Comparison of ENCODE assay signal across 21 cellular contexts in genomic region chr6:170111816-170112582, GRCh38.
DNase-seq lines count a peak whose midpoint lies in the region; FAIRE-seq and TF ChIP-seq lines count a peak whose summit lies in the region.
"Had no signal": no experiment of that assay in that cellular context is flagged by ENCODE, and none has a peak within 500 bp of the region (broad histone marks: within the 10 kb centered on the region; RNA-seq: fewer than 3 reads in every experiment).

No MANE protein-coding gene starts in this region.

- intact Hi-C loops in kidney (cut with DNase I): no loop called here
- intact Hi-C loops in sigmoid colon (cut with DNase I): no loop called here
- intact Hi-C loops in CD4-positive, alpha-beta memory T cell (cut with micrococcal nuclease): no loop called here

- H3K4me3 Mint-ChIP-seq in CD4-positive, alpha-beta memory T cell: no peak overlapping the region
- H3K4me3 Mint-ChIP-seq: activated T-cell treated with anti-CD3 and anti-CD28 coated beads, Interleukin-2, amount 50 U/mL, for 72 hours had no signal

- no peaks in the 10 kb centered on the region for H3K27me3 ChIP-seq in sigmoid colon
- H3K27me3 ChIP-seq in CD4-positive, alpha-beta memory T cell (ENCODE audit: insufficient read depth, low read length): no peaks in the 10 kb centered on the region
- H3K27me3 ChIP-seq: body of pancreas had no signal

- H3K36me3 ChIP-seq in kidney (ENCODE audit: control insufficient read depth in 1 of 2, insufficient read depth in 2 of 2, low read length in 2 of 2) (no peaks in the 10 kb centered on the region), sigmoid colon (no peaks in the 10 kb centered on the region)
- no peaks in the 10 kb centered on the region for H3K36me3 ChIP-seq in CD4-positive, alpha-beta memory T cell (ENCODE audit: insufficient read depth, low read length)

- no peak overlapping the region for H3K27ac Mint-ChIP-seq in CD4-positive, alpha-beta memory T cell
- H3K27ac Mint-ChIP-seq: activated T-cell treated with anti-CD3 and anti-CD28 coated beads, Interleukin-2, amount 50 U/mL, for 72 hours had no signal

- no peak for FAIRE-seq in kidney (lab: Jason Lieb, UNC)
- FAIRE-seq: colon, GM12878 had no signal

- H3K4me3 ChIP-seq in kidney (ENCODE audit: low read length in 2 of 2): no peak overlapping the region
- H3K4me3 ChIP-seq in sigmoid colon: no peak overlapping the region
- H3K4me3 ChIP-seq in CD4-positive, alpha-beta memory T cell (ENCODE audit: low read length in 2 of 2): no peak overlapping the region
- H3K4me3 ChIP-seq: body of pancreas, GM12878 had no signal

- CTCF ChIA-PET in CD4-positive, alpha-beta memory T cell (lab: Charles Lee; ENCODE audit: partially characterized antibody): no interaction called here

- no peak overlapping the region for H3K9ac ChIP-seq in kidney (ENCODE audit: low read length in 2 of 2)

- no peaks in the 10 kb centered on the region for H3K36me3 Mint-ChIP-seq in CD4-positive, alpha-beta memory T cell

- TF ChIP-seq CTCF in kidney (IDR thresholded peaks at IDR 0.05; ENCODE audit: borderline replicate concordance, extremely low read depth, insufficient read depth) (no peak), sigmoid colon (IDR thresholded peaks at IDR 0.05) (no peak), GM10266 (IDR thresholded peaks at IDR 0.05; ENCODE audit: control insufficient read depth, insufficient read depth, low read depth, missing control alignments) (no peak), GM20000 (IDR thresholded peaks at IDR 0.05; ENCODE audit: extremely low read depth, missing control alignments) (no peak)

- TF ChIP-seq EP300 in sigmoid colon (IDR thresholded peaks at IDR 0.05): no peak

- H3K9me3 ChIP-seq in kidney (ENCODE audit: control insufficient read depth in 1 of 2, low read length in 2 of 2) (no peaks in the 10 kb centered on the region), sigmoid colon (no peaks in the 10 kb centered on the region)
- no peaks in the 10 kb centered on the region for H3K9me3 ChIP-seq in CD4-positive, alpha-beta memory T cell (ENCODE audit: control insufficient read depth in 1 of 2, low read length in 2 of 2)
- H3K9me3 ChIP-seq: body of pancreas had no signal

- 79 to 84% methylated on average over 19 of the region's 19 CpGs for WGBS in sigmoid colon, 2 donors

- POLR2A ChIA-PET in CD4-positive, alpha-beta memory T cell (lab: Charles Lee; ENCODE audit: partially characterized antibody): no interaction called here

- DNase-seq in activated CD4-positive, CD25-positive, alpha-beta regulatory T cell treated with anti-CD3 and anti-CD28 coated beads, Interleukin-2, amount 50 U/mL, for 72 hours: peak; percentile 13
- DNase-seq in activated CD4-positive, CD25-positive, alpha-beta regulatory T cell (lab: John Stamatoyannopoulos, UW): no peak
- DNase-seq in NCI-H2029 (lab: John Stamatoyannopoulos, UW): peak; percentile 21
- DNase-seq in kidney: peak; percentile 68
- DNase-seq in sigmoid colon: peak; percentile 49
- no peak for DNase-seq in GM10266 (ENCODE audit: extremely low spot score)
- DNase-seq in GM20000 (ENCODE audit: low spot score): no peak
- DNase-seq in CD4-positive, alpha-beta memory T cell: no peak
- DNase-seq: activated CD4-positive, alpha-beta T cell treated with anti-CD3 and anti-CD28 coated beads, Interleukin-2, amount 50 U/mL, for 48 hours; activated T-cell treated with anti-CD3 and anti-CD28 coated beads, Interleukin-2, amount 50 U/mL, for 72 hours; DMS 273 treated with DMSO at 0.1 percent for 48 hours; GOT3; IMR-90; NCI-H1436; NCI-H2227 treated with DMSO at 0.1 percent for 48 hours; substantia nigra had no signal

- no peak for TF ChIP-seq POLR2A in sigmoid colon (IDR thresholded peaks at IDR 0.05)

- no peak overlapping the region for H3K27ac ChIP-seq in kidney (ENCODE audit: low read depth in 2 of 2, low read length in 2 of 2)
- no peak overlapping the region for H3K27ac ChIP-seq in sigmoid colon
- no peak overlapping the region for H3K27ac ChIP-seq in CD4-positive, alpha-beta memory T cell (ENCODE audit: low read depth, low read length)
- H3K27ac ChIP-seq: body of pancreas, C4-2B, VCaP had no signal

- H3K4me1 ChIP-seq in kidney (ENCODE audit: control insufficient read depth in 1 of 2, insufficient read depth in 1 of 2, low read depth in 1 of 2, low read length in 2 of 2): no peaks in the 10 kb centered on the region
- no peaks in the 10 kb centered on the region for H3K4me1 ChIP-seq in sigmoid colon
- H3K4me1 ChIP-seq in CD4-positive, alpha-beta memory T cell (ENCODE audit: insufficient read depth, low read length): no peaks in the 10 kb centered on the region
- H3K4me1 ChIP-seq: body of pancreas had no signal

- peaks cover 0 to 2% (median 0%) of the 10 kb centered on the region in 4 donors for H3K4me1 Mint-ChIP-seq in CD4-positive, alpha-beta memory T cell

- peaks cover 9 to 16% of the 10 kb centered on the region in 2 donors for H3K27me3 Mint-ChIP-seq in CD4-positive, alpha-beta memory T cell

- H3K9me3 Mint-ChIP-seq in CD4-positive, alpha-beta memory T cell: peaks cover 0 to 2% (median 0%) of the 10 kb centered on the region in 8 donors
- H3K9me3 Mint-ChIP-seq: activated T-cell treated with anti-CD3 and anti-CD28 coated beads, Interleukin-2, amount 50 U/mL, for 72 hours had no signal

Comparison
In these comparisons a context has a peak if more than half of its experiments do, and no peak if none do; other contexts are left out.
1. DNase-seq: peak in activated CD4-positive, CD25-positive, alpha-beta regulatory T cell treated with anti-CD3 and anti-CD28 coated beads, Interleukin-2, amount 50 U/mL, for 72 hours (single experiment), NCI-H2029 (single experiment), kidney (single experiment) and sigmoid colon (single experiment); none in activated CD4-positive, CD25-positive, alpha-beta regulatory T cell (0 of 4), GM10266 (single experiment), GM20000 (single experiment) and CD4-positive, alpha-beta memory T cell (0 of 5).